ENCODE assay signal across 28 cellular contexts in the genomic region with DNA sequence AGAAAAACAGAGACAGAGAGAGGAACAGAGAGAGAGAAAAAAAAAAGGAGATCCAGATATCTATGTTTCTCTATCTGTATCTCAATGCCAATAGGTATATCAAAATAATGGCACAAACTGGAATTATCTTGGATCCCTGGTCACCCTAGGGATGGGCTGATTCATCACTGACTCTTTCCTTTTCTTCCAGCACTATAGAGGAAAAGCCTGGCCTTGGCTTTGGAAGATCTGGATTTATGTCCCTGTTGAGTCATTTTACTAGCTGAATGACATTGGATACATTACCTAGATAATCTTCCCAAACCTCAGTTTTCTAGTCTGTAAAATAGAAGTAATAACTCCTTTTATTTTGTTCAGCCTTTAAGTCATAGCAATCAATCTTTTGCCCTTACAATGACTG.
"Had no signal": no experiment of that assay in that cellular context is flagged by ENCODE, and none has a peak within 500 bp of the region (broad histone marks: within the 10 kb centered on the region; RNA-seq: fewer than 3 reads in every experiment).

No MANE protein-coding gene starts in this region.

- ATAC-seq: activated CD4-positive, alpha-beta T cell treated with anti-CD3 and anti-CD28 coated beads for 36 hours; activated naive CD4-positive, alpha-beta T cell treated with anti-CD3 and anti-CD28 coated beads, Interleukin-2, amount 50 U/mL, for 72 hours; activated T-cell treated with anti-CD3 and anti-CD28 coated beads, Interleukin-2, amount 50 U/mL, for 72 hours; effector memory CD8-positive, alpha-beta T cell; T-helper 17 cell had no signal

- H3K27ac ChIP-seq: brain microvascular endothelial cell, dorsolateral prefrontal cortex, esophagus squamous epithelium, gastroesophageal sphincter, heart right ventricle, hepatocyte had no signal

- H3K27ac Mint-ChIP-seq: activated CD4-positive, alpha-beta memory T cell treated with anti-CD3 and anti-CD28 coated beads, Interleukin-2, amount 10 ng/mL, durations not matched to agents 7 days and 5 days; activated CD4-positive, alpha-beta T cell treated with anti-CD3 and anti-CD28 coated beads for 36 hours; activated CD4-positive, alpha-beta T cell treated with anti-CD3 and anti-CD28 coated beads, Interleukin-2, amount 10 ng/mL, durations not matched to agents 24 days and 14 days; activated naive CD4-positive, alpha-beta T cell treated with anti-CD3 and anti-CD28 coated beads, Interleukin-2, amount 10 ng/mL, durations not matched to agents 7 days and 5 days; activated naive CD8-positive, alpha-beta T cell treated with anti-CD3 and anti-CD28 coated beads, Interleukin-2, amount 10 ng/mL, durations not matched to agents 7 days and 5 days; activated T-cell treated with anti-CD3 and anti-CD28 coated beads, Interleukin-2, amount 50 U/mL, for 24 hours; activated T-cell treated with anti-CD3 and anti-CD28 coated beads, Interleukin-2, amount 50 U/mL, for 72 hours; effector memory CD8-positive, alpha-beta T cell; T-helper 17 cell; T-helper 2 cell treated with Interferon-gamma antibody and Interleukin-4, amounts not matched to agents 5 μg/mL and 100 μg/mL, for 36 hours had no signal

- H3K36me3 Mint-ChIP-seq: activated naive CD4-positive, alpha-beta T cell treated with anti-CD3 and anti-CD28 coated beads, Interleukin-2, amount 10 ng/mL, durations not matched to agents 7 days and 5 days; activated naive CD4-positive, alpha-beta T cell treated with anti-CD3 and anti-CD28 coated beads, Interleukin-2, amount 50 U/mL, for 72 hours had no signal

- H3K79me2 ChIP-seq: hepatocyte had no signal

- DNase-seq: activated CD4-positive, alpha-beta memory T cell treated with anti-CD3 and anti-CD28 coated beads, Interleukin-2, amount 10 ng/mL, durations not matched to agents 7 days and 5 days; activated CD4-positive, alpha-beta T cell treated with anti-CD3 and anti-CD28 coated beads for 36 hours; activated CD4-positive, alpha-beta T cell treated with anti-CD3 and anti-CD28 coated beads, Interleukin-2, amount 10 ng/mL, durations not matched to agents 24 days and 14 days; activated CD4-positive, CD25-positive, alpha-beta regulatory T cell; activated CD4-positive, CD25-positive, alpha-beta regulatory T cell treated with anti-CD3 and anti-CD28 coated beads, Interleukin-2, amount 50 U/mL, for 72 hours; activated CD8-positive, alpha-beta memory T cell treated with anti-CD3 and anti-CD28 coated beads, Interleukin-2, amount 50 U/mL, for 48 hours; activated gamma-delta T cell; activated naive CD4-positive, alpha-beta T cell; activated naive CD4-positive, alpha-beta T cell treated with anti-CD3 and anti-CD28 coated beads, Interleukin-2, amount 10 ng/mL, durations not matched to agents 7 days and 5 days; activated naive CD8-positive, alpha-beta T cell treated with anti-CD3 and anti-CD28 coated beads, Interleukin-2, amount 10 ng/mL, durations not matched to agents 7 days and 5 days; activated T-cell treated with anti-CD3 and anti-CD28 coated beads for 4 hours; activated T-cell treated with anti-CD3 and anti-CD28 coated beads, Interleukin-2, amount 50 U/mL, for 24 hours; activated T-cell treated with anti-CD3 and anti-CD28 coated beads, Interleukin-2, amount 50 U/mL, for 72 hours; anterior cingulate cortex; brain microvascular endothelial cell; dorsolateral prefrontal cortex; effector CD4-positive, alpha-beta T cell; effector memory CD8-positive, alpha-beta T cell; esophagus squamous epithelium; heart right ventricle; T-helper 1 cell; T-helper 17 cell; T1000 had no signal

- H3K4me3 ChIP-seq: dorsolateral prefrontal cortex, esophagus squamous epithelium, gastroesophageal sphincter, heart right ventricle, hepatocyte had no signal

- H3K4me1 ChIP-seq: gastroesophageal sphincter had no signal

- H3K27me3 ChIP-seq: brain microvascular endothelial cell, esophagus squamous epithelium, gastroesophageal sphincter, hepatocyte had no signal

- H3K4me3 Mint-ChIP-seq: activated CD4-positive, alpha-beta memory T cell treated with anti-CD3 and anti-CD28 coated beads, Interleukin-2, amount 10 ng/mL, durations not matched to agents 7 days and 5 days; activated CD4-positive, alpha-beta T cell treated with anti-CD3 and anti-CD28 coated beads for 36 hours; activated CD4-positive, alpha-beta T cell treated with anti-CD3 and anti-CD28 coated beads, Interleukin-2, amount 10 ng/mL, durations not matched to agents 24 days and 14 days; activated naive CD4-positive, alpha-beta T cell treated with anti-CD3 and anti-CD28 coated beads, Interleukin-2, amount 10 ng/mL, durations not matched to agents 7 days and 5 days; activated naive CD8-positive, alpha-beta T cell treated with anti-CD3 and anti-CD28 coated beads, Interleukin-2, amount 10 ng/mL, durations not matched to agents 7 days and 5 days; activated T-cell treated with anti-CD3 and anti-CD28 coated beads, Interleukin-2, amount 50 U/mL, for 24 hours; activated T-cell treated with anti-CD3 and anti-CD28 coated beads, Interleukin-2, amount 50 U/mL, for 72 hours; central memory CD8-positive, alpha-beta T cell; effector memory CD8-positive, alpha-beta T cell; T-helper 17 cell; T-helper 2 cell treated with Interferon-gamma antibody and Interleukin-4, amounts not matched to agents 5 μg/mL and 100 μg/mL, for 36 hours had no signal

- H3K9me3 ChIP-seq: esophagus squamous epithelium, gastroesophageal sphincter, heart right ventricle had no signal

- H2AFZ ChIP-seq: hepatocyte had no signal

- H3K4me1 Mint-ChIP-seq: activated CD4-positive, alpha-beta memory T cell treated with anti-CD3 and anti-CD28 coated beads, Interleukin-2, amount 10 ng/mL, durations not matched to agents 7 days and 5 days; activated CD4-positive, alpha-beta T cell treated with anti-CD3 and anti-CD28 coated beads, Interleukin-2, amount 10 ng/mL, durations not matched to agents 24 days and 14 days; activated naive CD4-positive, alpha-beta T cell treated with anti-CD3 and anti-CD28 coated beads, Interleukin-2, amount 10 ng/mL, durations not matched to agents 7 days and 5 days; central memory CD8-positive, alpha-beta T cell; T-helper 17 cell had no signal

- H3K27me3 Mint-ChIP-seq: activated CD4-positive, alpha-beta T cell treated with anti-CD3 and anti-CD28 coated beads for 36 hours; activated naive CD8-positive, alpha-beta T cell treated with anti-CD3 and anti-CD28 coated beads, Interleukin-2, amount 10 ng/mL, durations not matched to agents 7 days and 5 days; activated T-cell treated with anti-CD3 and anti-CD28 coated beads, Interleukin-2, amount 50 U/mL, for 24 hours; central memory CD8-positive, alpha-beta T cell; T-helper 17 cell had no signal

- H3K36me3 ChIP-seq: esophagus squamous epithelium, gastroesophageal sphincter, heart right ventricle had no signal

- H3K9me3 Mint-ChIP-seq: activated CD4-positive, alpha-beta memory T cell treated with anti-CD3 and anti-CD28 coated beads, Interleukin-2, amount 10 ng/mL, durations not matched to agents 7 days and 5 days; activated CD4-positive, alpha-beta T cell treated with anti-CD3 and anti-CD28 coated beads, Interleukin-2, amount 10 ng/mL, durations not matched to agents 24 days and 14 days; activated naive CD4-positive, alpha-beta T cell treated with anti-CD3 and anti-CD28 coated beads, Interleukin-2, amount 10 ng/mL, durations not matched to agents 7 days and 5 days; activated T-cell treated with anti-CD3 and anti-CD28 coated beads, Interleukin-2, amount 50 U/mL, for 24 hours; central memory CD8-positive, alpha-beta T cell; effector memory CD8-positive, alpha-beta T cell; T-helper 2 cell treated with Interferon-gamma antibody and Interleukin-4, amounts not matched to agents 5 μg/mL and 100 μg/mL, for 36 hours had no signal

- H3K4me2 ChIP-seq: hepatocyte had no signal
